ENCODE assay signal across 1 cellular context in genomic region chr9:133973111-133973790, GRCh38.
TF ChIP-seq lines count a peak whose summit lies in the region.

No MANE protein-coding gene starts in this region.

TF ChIP-seq in HepG2, 621 proteins besides CTCF, POLR2A, EP300 and RAD21 (continued from another document and continues in another):
- TF ChIP-seq NRL (CRISPR knock-in tag; IDR thresholded peaks at IDR 0.05; ENCODE audit: borderline replicate concordance) (no peak), ZBTB39 (CRISPR knock-in tag; IDR thresholded peaks at IDR 0.05) (no peak), ZBTB38 (CRISPR knock-in tag; IDR thresholded peaks at IDR 0.05) (0 out of 2 replicates have a peak, but pooled peaks have one; percentile 1), ZNF740 (CRISPR knock-in tag; IDR thresholded peaks at IDR 0.05) (no peak), IKZF1 (IDR thresholded peaks at IDR 0.05) (no peak), UBTF (CRISPR knock-in tag; IDR thresholded peaks at IDR 0.05) (no peak), SNAPC4 (CRISPR knock-in tag; IDR thresholded peaks at IDR 0.05) (0 out of 2 replicates have a peak, but pooled peaks have one; percentile 23), HNRNPLL (IDR thresholded peaks at IDR 0.05; ENCODE audit: low read depth, low read length, poor library complexity, severe bottlenecking) (no peak), ADNP (CRISPR knock-in tag; IDR thresholded peaks at IDR 0.05) (no peak), GMEB1 (CRISPR knock-in tag; IDR thresholded peaks at IDR 0.05; ENCODE audit: borderline replicate concordance) (no peak), ZNF547 (CRISPR knock-in tag; IDR thresholded peaks at IDR 0.05) (0 out of 2 replicates have a peak, but pooled peaks have one; percentile 20), ZNF572 (CRISPR knock-in tag; IDR thresholded peaks at IDR 0.05) (no peak), ZNF605 (CRISPR knock-in tag; IDR thresholded peaks at IDR 0.05) (no peak), PTBP1 (IDR thresholded peaks at IDR 0.05; ENCODE audit: low read depth, low read length, poor library complexity, severe bottlenecking) (no peak), MEIS1 (CRISPR knock-in tag; IDR thresholded peaks at IDR 0.05; ENCODE audit: borderline replicate concordance) (no peak), GLMP (CRISPR knock-in tag; IDR thresholded peaks at IDR 0.05; ENCODE audit: borderline replicate concordance) (no peak), ZNF503 (CRISPR knock-in tag; IDR thresholded peaks at IDR 0.05) (no peak), HDAC6 (IDR thresholded peaks at IDR 0.05; ENCODE audit: low read depth, low read length) (no peak), CEBPZ (IDR thresholded peaks at IDR 0.05; ENCODE audit: low read length) (no peak), ATF2 (CRISPR knock-in tag; IDR thresholded peaks at IDR 0.05) (no peak), ZBTB33 (CRISPR knock-in tag; IDR thresholded peaks at IDR 0.05) (peak; percentile 85), ZNF563 (CRISPR knock-in tag; IDR thresholded peaks at IDR 0.05) (peak; percentile 36; the same call in 1 of the 2 replicates), RBAK (CRISPR knock-in tag; IDR thresholded peaks at IDR 0.05) (no peak), ZNF713 (CRISPR knock-in tag; IDR thresholded peaks at IDR 0.05) (peak; percentile 17; the same call in 1 of the 2 replicates), EZH2 (conservative IDR thresholded peaks at IDR 0.05; ENCODE audit: low read depth, low read length) (no peak), MTA1 (CRISPR knock-in tag; IDR thresholded peaks at IDR 0.05; ENCODE audit: borderline replicate concordance) (no peak), KLF11 (CRISPR knock-in tag; IDR thresholded peaks at IDR 0.05) (no peak), DZIP1 (CRISPR knock-in tag; IDR thresholded peaks at IDR 0.05) (no peak)
